Comparison of ENCODE assay signal across 9 cellular contexts in genomic region chr1:11736746-11737639, GRCh38. TPM values are rescaled to one million over a fixed set of nuclear protein-coding genes. Genes with fewer than 3 reads are reported as not detected.
DNase-seq lines count a peak whose midpoint lies in the region; ATAC-seq and TF ChIP-seq lines count a peak whose summit lies in the region.
"Had no signal": no experiment of that assay in that cellular context is flagged by ENCODE, and none has a peak within 500 bp of the region (broad histone marks: within the 10 kb centered on the region; RNA-seq: fewer than 3 reads in every experiment).

No MANE protein-coding gene starts in this region.

- H3K4me3 ChIP-seq in KMS-11 (IDR thresholded peaks at IDR 0.05; ENCODE audit: insufficient read depth, low read depth, low read length) (peak overlapping the region; percentile 82), colonic mucosa (peak overlapping the region; percentile 71)

- H3K4me2 ChIP-seq in KMS-11: peak overlapping the region; percentile 62

- no peaks in the 10 kb centered on the region for H3K36me3 ChIP-seq in KMS-11 (ENCODE audit: insufficient read depth)
- H3K36me3 ChIP-seq in colonic mucosa: no peaks in the 10 kb centered on the region

- H4K20me1 ChIP-seq in KMS-11 (ENCODE audit: insufficient read depth): no peaks in the 10 kb centered on the region

- H3K9ac ChIP-seq in KMS-11 (peak overlapping the region; percentile 57), colonic mucosa (ENCODE audit: low read depth in 2 of 2, low read length in 2 of 2) (peak overlapping the region; percentile 77 to 87)

- ATAC-seq in HG03571 (IDR thresholded peaks at IDR 0.05; ENCODE audit: unreplicated experiment): no peak

- no peaks in the 10 kb centered on the region for H3K9me3 ChIP-seq in colonic mucosa

- no peaks in the 10 kb centered on the region for H3K79me2 ChIP-seq in KMS-11 (ENCODE audit: insufficient read depth, low read depth)

- DNase-seq in NCI-H1092 treated with DMSO at 0.1 percent for 48 hours (lab: John Stamatoyannopoulos, UW) (peak; percentile 22), NCI-H1092 (lab: John Stamatoyannopoulos, UW) (no peak), T-helper 22 cell (ENCODE audit: low read depth) (peak; percentile 20), colonic mucosa (peak; percentile 62), left kidney (ENCODE audit: low read depth, low spot score) (peak; percentile 80)
- peak; percentile 40 for DNase-seq in stimulated activated CD4-positive, alpha-beta T cell treated with anti-CD3 and anti-CD28 coated beads, Interleukin-4, amount 100 ng/mL, for 24 hours

- H2AFZ ChIP-seq in KMS-11 (ENCODE audit: low read depth): peak overlapping the region; percentile 56

- no peak for TF ChIP-seq CTCF in KMS-11 (conservative IDR thresholded peaks at IDR 0.05; ENCODE audit: low read depth, low read length)
- no peak for TF ChIP-seq CTCF in colonic mucosa (IDR thresholded peaks at IDR 0.05)

- H3K27ac ChIP-seq in KMS-11 (peak overlapping the region; percentile 35), colonic mucosa (peak overlapping the region; percentile 70)

- intact Hi-C loops in colonic mucosa (cut with DNase I): no loop called here

- no peaks in the 10 kb centered on the region for H3K27me3 ChIP-seq in KMS-11 (ENCODE audit: insufficient read depth, low read depth)
- no peaks in the 10 kb centered on the region for H3K27me3 ChIP-seq in colonic mucosa

- peaks cover 22% of the 10 kb centered on the region for H3K4me1 ChIP-seq in KMS-11 (ENCODE audit: low read depth, poor library complexity, severe bottlenecking)
- H3K4me1 ChIP-seq in colonic mucosa: no peaks in the 10 kb centered on the region

RNA-seq across cellular contexts. Expression of gene AGTRAP, which starts 1.1 kb away (rescaled TPM):
- 10 to 100 TPM; 18.2 to 34.9 TPM for total RNA-seq in colonic mucosa

RNA-seq across cellular contexts. Expression of gene C1orf167, which starts 25.0 kb away (rescaled TPM):
- total RNA-seq in colonic mucosa: not detected
- total RNA-seq: pulmonary artery endothelial cell had no signal

RNA-seq across cellular contexts. Expression of gene DRAXIN, which starts 45.5 kb away (rescaled TPM):
- under 1 TPM; 0.05 TPM for total RNA-seq in colonic mucosa

RNA-seq across cellular contexts. Expression of gene MAD2L2, which starts 56.0 kb away (rescaled TPM):
- 10 to 100 TPM in 1 of 2 donors, 1 to 10 TPM in 1; 8.5 to 12.4 TPM for total RNA-seq in colonic mucosa
